8 cellular contexts compared by ENCODE assay signal in the genomic region with DNA sequence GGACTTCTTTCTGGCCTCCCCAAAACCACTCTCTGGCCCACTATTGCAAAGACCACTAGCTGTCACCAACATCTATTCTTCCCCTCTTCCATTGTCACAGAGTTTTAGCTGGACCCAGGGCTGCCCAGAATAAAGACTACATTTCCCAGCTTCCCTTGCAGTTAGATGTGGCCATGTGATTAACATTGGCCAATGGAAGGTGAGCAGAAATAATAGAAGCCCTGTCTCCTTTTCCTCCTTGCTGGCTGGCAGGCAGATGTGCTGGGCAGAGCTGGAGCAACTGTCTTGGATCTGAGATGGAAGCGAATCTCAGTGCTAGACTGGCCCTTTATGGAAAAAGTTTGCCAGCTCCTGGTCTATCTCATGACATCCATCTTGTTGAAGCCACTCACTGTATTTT.
DNase-seq lines count a peak whose midpoint lies in the region; ATAC-seq and TF ChIP-seq lines count a peak whose summit lies in the region.

No MANE protein-coding gene starts in this region.

- H3K9me2 ChIP-seq in HCT116 (ENCODE audit: insufficient read depth) (no peaks in the 10 kb centered on the region), PC-9 (ENCODE audit: insufficient read depth) (no peaks in the 10 kb centered on the region)

- H3K27me3 ChIP-seq in HCT116 (ENCODE audit: insufficient read depth, low read length) (no peaks in the 10 kb centered on the region), PC-9 (ENCODE audit: insufficient read depth, low read depth) (peaks cover 31% of the 10 kb centered on the region; the same call in 1 of the 2 replicates), foreskin keratinocyte (peaks cover 17% of the 10 kb centered on the region), aorta (ENCODE audit: control insufficient read depth in 1 of 2, insufficient read depth in 2 of 2, low read length in 1 of 2) (no peaks in the 10 kb centered on the region), ovary (no peaks in the 10 kb centered on the region), dorsolateral prefrontal cortex (no peaks in the 10 kb centered on the region)

- intact Hi-C loops in HCT116 (cut with micrococcal nuclease) = no loop called here
- intact Hi-C loops in PC-9 (cut with micrococcal nuclease; ENCODE audit: unreplicated experiment) = no loop called here
- intact Hi-C loops in aorta (cut with DNase I) = no loop called here
- intact Hi-C loops in ovary (cut with DNase I) = no loop called here
- intact Hi-C loops in dorsolateral prefrontal cortex (cut with DNase I) = no loop called here

- H4K20me1 ChIP-seq in HCT116 (ENCODE audit: insufficient read depth) (no peaks in the 10 kb centered on the region), PC-9 (ENCODE audit: insufficient read depth) (no peaks in the 10 kb centered on the region)

- CTCF ChIA-PET in HCT116 (lab: Charles Lee) = interaction anchor here (0.9 to 2.9 kb wide), 10 partner anchors 9 to 461 kb away, joined by 3 to 23 read pairs (median 4); no protein-coding TSS in a partner anchor
- CTCF ChIA-PET in PC-9 (lab: Charles Lee) = interaction anchor here (0.6 to 1.1 kb wide), 2 partner anchors 206 to 223 kb away, joined by 3 read pairs; no protein-coding TSS in a partner anchor

- TF ChIP-seq POLR2A in HCT116 (IDR thresholded peaks at IDR 0.05; ENCODE audit: borderline replicate concordance, extremely low read depth, insufficient read depth, insufficient read length) = no peak
- no peak for TF ChIP-seq POLR2A in ovary (IDR thresholded peaks at IDR 0.05)

- H3K9me3 ChIP-seq in HCT116 (ENCODE audit: control insufficient read depth in 1 of 2, insufficient read depth in 1 of 2, low read depth in 1 of 2, low read length in 2 of 2) (no peaks in the 10 kb centered on the region), PC-9 (ENCODE audit: insufficient read depth, low read depth) (no peaks in the 10 kb centered on the region), aorta (ENCODE audit: control insufficient read depth, low read length) (no peaks in the 10 kb centered on the region), ovary (no peaks in the 10 kb centered on the region)

- H3K4me2 ChIP-seq in HCT116 (ENCODE audit: low read length) (no peak overlapping the region), PC-9 (no peak overlapping the region)

- TF ChIP-seq EP300 in ovary (IDR thresholded peaks at IDR 0.05) = no peak

- H3K4me1 ChIP-seq in HCT116 (ENCODE audit: control insufficient read depth in 1 of 2, insufficient read depth in 2 of 2, low read length in 2 of 2) (peaks cover 14 to 20% of the 10 kb centered on the region in 2 experiments; a peak in 3 of 4 replicates), PC-9 (replicated peaks; ENCODE audit: insufficient read depth) (no peaks in the 10 kb centered on the region), foreskin keratinocyte (peaks cover 11% of the 10 kb centered on the region), aorta (ENCODE audit: control insufficient read depth in 1 of 2, insufficient read depth in 2 of 2, low read length in 2 of 2) (no peaks in the 10 kb centered on the region), ovary (ENCODE audit: insufficient read depth) (peaks cover 7% of the 10 kb centered on the region)

- H2AFZ ChIP-seq in HCT116 (ENCODE audit: low read depth, low read length, poor library complexity, severe bottlenecking) (peak overlapping the region; percentile 77), PC-9 (no peak overlapping the region)

- H3K4me3 ChIP-seq in HCT116 (replicated peaks in 1 of 2; ENCODE audit: low read depth in 1 of 2, low read length in 2 of 2) (no peak overlapping the region), PC-9 (no peak overlapping the region), aorta (ENCODE audit: low read length in 2 of 2) (no peak overlapping the region), ovary (no peak overlapping the region), dorsolateral prefrontal cortex (no peak overlapping the region)

- no peak for TF ChIP-seq RAD21 in HCT116 (IDR thresholded peaks at IDR 0.05; ENCODE audit: low read depth)

- peak; percentile 37 for DNase-seq in CD1c-positive myeloid dendritic cell (ENCODE audit: extremely low spot score)
- DNase-seq in HCT116 (ENCODE audit: low read depth, low spot score) = peak; percentile 36
- DNase-seq in PC-9 = peak; percentile 11 to 61
- peak in 1 of 2 donors; percentile 27 for DNase-seq in foreskin keratinocyte
- no peak for DNase-seq in aorta
- no peak for DNase-seq in ovary
- DNase-seq in dorsolateral prefrontal cortex = no peak

- no peaks in the 10 kb centered on the region for H3F3A ChIP-seq in PC-9 (ENCODE audit: insufficient read depth, low read depth)

- H3K27ac ChIP-seq in HCT116 (ENCODE audit: low read depth, low read length) (no peak overlapping the region), PC-9 (no peak overlapping the region), foreskin keratinocyte (no peak overlapping the region), aorta (ENCODE audit: low read depth in 1 of 2, low read length in 2 of 2) (no peak overlapping the region), ovary (no peak overlapping the region), dorsolateral prefrontal cortex (peak overlapping the region in 17 of 59 donors; percentile 4 to 72 (median 44))

- TF ChIP-seq CTCF in HCT116 (IDR thresholded peaks at IDR 0.05 in 2 of 3, conservative IDR thresholded peaks at IDR 0.05 in 1 of 3; ENCODE audit: borderline replicate concordance in 1 of 3, insufficient read depth in 1 of 3, low read depth in 2 of 3, low read length in 2 of 3) (no peak), PC-9 (conservative IDR thresholded peaks at IDR 0.05) (no peak), foreskin keratinocyte (conservative IDR thresholded peaks at IDR 0.05) (no peak), ovary (IDR thresholded peaks at IDR 0.05) (no peak), dorsolateral prefrontal cortex (IDR thresholded peaks at IDR 0.05 in 54 of 56, conservative IDR thresholded peaks at IDR 0.05 in 2 of 56; ENCODE audit: low read depth in 1 of 56, partially characterized antibody in 56 of 56) (no peak)

- H3K36me3 ChIP-seq in HCT116 (ENCODE audit: control insufficient read depth in 1 of 2, insufficient read depth in 2 of 2, low read length in 2 of 2) (no peaks in the 10 kb centered on the region), PC-9 (ENCODE audit: low read depth) (no peaks in the 10 kb centered on the region), aorta (ENCODE audit: control insufficient read depth in 1 of 2, insufficient read depth in 2 of 2, low read length in 1 of 2) (no peaks in the 10 kb centered on the region), ovary (no peaks in the 10 kb centered on the region)

- H3K9ac ChIP-seq in HCT116 (ENCODE audit: low read length) = no peak overlapping the region

- POLR2A ChIA-PET in HCT116 (lab: Charles Lee) (interaction anchor here (1.5 kb wide), 1 partner anchor 10 kb away, joined by 5 read pairs; no protein-coding TSS in a partner anchor), PC-9 (lab: Charles Lee; ENCODE audit: unreplicated experiment) (interaction anchor here (0.6 to 0.7 kb wide), 2 partner anchors 9 to 103 kb away, joined by 3 read pairs; no protein-coding TSS in a partner anchor)

- WGBS in aorta, 2 donors = 77 to 91% methylated on average over 1 of the region's 1 CpG
- WGBS in ovary, 3 donors = 48 to 76% (median 50%) methylated on average over 1 of the region's 1 CpG

- ATAC-seq in HCT116 (peak; percentile 71), foreskin keratinocyte (peak; percentile 55), aorta (ENCODE audit: low FRiP score) (peak; percentile 55), GM19395 (IDR thresholded peaks at IDR 0.05; ENCODE audit: unreplicated experiment) (no peak)

- RAD21 ChIA-PET in HCT116 (lab: Charles Lee; ENCODE audit: low non-redundant PET in 1 of 2, low total read pairs in 2 of 2, uncharacterized antibody in 2 of 2, unreplicated experiment in 2 of 2) = interaction anchor here (0.8 to 1.0 kb wide), 3 partner anchors 98 to 99 kb away, joined by 3 to 8 read pairs (median 3); no protein-coding TSS in a partner anchor

- no TSS peak for BruUV-seq in HCT116 (replicated peaks; lab: Mats Ljungman, UMichigan)
- no TSS peak for BruUV-seq in PC-9 (replicated peaks; lab: Mats Ljungman, UMichigan)

- H3K79me2 ChIP-seq in HCT116 (ENCODE audit: insufficient read depth, low read length) = no peaks in the 10 kb centered on the region
- no peaks in the 10 kb centered on the region for H3K79me2 ChIP-seq in PC-9 (ENCODE audit: low read depth)

TF ChIP-seq in HCT116, 20 proteins besides CTCF, POLR2A, EP300 and RAD21 (continues in another document):
- no peak for TF ChIP-seq YY1 (IDR thresholded peaks at IDR 0.05; ENCODE audit: extremely low read depth, insufficient replicate concordance, low read depth, low read length)
- no peak for TF ChIP-seq CEBPB (IDR thresholded peaks at IDR 0.05; ENCODE audit: low read depth)
- TF ChIP-seq ELF1 (IDR thresholded peaks at IDR 0.05; ENCODE audit: borderline replicate concordance, low read depth) = 0 out of 2 replicates have a peak, but pooled peaks have one; percentile 25
- TF ChIP-seq EGR1 (IDR thresholded peaks at IDR 0.05; ENCODE audit: low read depth) = no peak
- no peak for TF ChIP-seq SRF (IDR thresholded peaks at IDR 0.05; ENCODE audit: low read depth)
- no peak for TF ChIP-seq SIN3A (IDR thresholded peaks at IDR 0.05; ENCODE audit: low read depth)
- TF ChIP-seq SP1 (IDR thresholded peaks at IDR 0.05; ENCODE audit: low read depth) = peak; percentile 45; the same call in 1 of the 2 replicates
- TF ChIP-seq EZH2phosphoT487 (IDR thresholded peaks at IDR 0.05; ENCODE audit: borderline replicate concordance) = no peak
- no peak for TF ChIP-seq ZFX (IDR thresholded peaks at IDR 0.05)
- TF ChIP-seq FOSL1 (IDR thresholded peaks at IDR 0.05; ENCODE audit: low read depth) = no peak
- TF ChIP-seq POLR2AphosphoS5 (IDR thresholded peaks at IDR 0.05; ENCODE audit: low read depth, low read length) = no peak

Comparison
In these comparisons a context has a peak if more than half of its experiments do, and no peak if none do; other contexts are left out.
1. DNase-seq: peak in CD1c-positive myeloid dendritic cell (single experiment), HCT116 (single experiment) and PC-9 (2 of 2); none in aorta (0 of 2), ovary (0 of 5) and dorsolateral prefrontal cortex (0 of 10).